Comparison of ENCODE assay signal across 8 cellular contexts in the genomic region with DNA sequence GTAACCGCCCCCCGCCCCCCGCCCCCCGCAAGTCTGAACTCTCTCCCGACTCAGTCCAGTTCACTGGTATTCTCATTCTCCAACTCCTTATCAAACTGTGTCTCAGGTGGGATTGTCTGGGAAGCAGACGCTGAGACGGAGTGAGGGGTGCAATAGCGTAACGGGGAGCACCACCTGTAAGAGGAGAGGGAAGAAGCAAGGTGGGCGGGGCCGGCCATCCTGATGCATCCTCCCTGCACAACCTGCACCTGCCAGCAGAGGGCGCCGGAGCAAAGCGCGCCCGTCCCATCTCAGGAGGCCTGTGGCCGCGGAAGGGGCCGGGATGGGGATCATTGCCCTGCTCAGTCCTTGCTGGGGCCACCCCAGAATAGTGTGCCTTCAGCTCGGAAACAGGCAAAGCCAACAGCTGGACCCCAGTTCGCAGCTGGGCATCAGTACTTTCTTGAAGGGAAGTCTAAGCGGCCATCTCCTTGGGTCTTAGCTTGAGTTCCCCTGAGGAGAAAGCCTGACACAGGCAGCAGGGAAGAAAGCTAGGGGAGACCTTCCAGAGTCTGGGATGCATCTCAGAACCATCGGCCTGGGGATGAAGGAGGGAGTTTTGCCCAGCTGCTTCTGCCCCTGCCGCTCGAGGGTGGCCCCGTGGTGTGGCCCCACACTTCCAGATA.
DNase-seq lines count a peak whose midpoint lies in the region; ATAC-seq, FAIRE-seq and TF ChIP-seq lines count a peak whose summit lies in the region.

No MANE protein-coding gene starts in this region.

- H3K36me3 ChIP-seq in A673 (ENCODE audit: insufficient read depth, low read length, poor library complexity, severe bottlenecking) (no peaks in the 10 kb centered on the region), adipocyte (ENCODE audit: control insufficient read depth, insufficient read depth, low read length, severe bottlenecking) (no peaks in the 10 kb centered on the region), iPS-20b (ENCODE audit: insufficient read depth, low read depth, low read length) (no peaks in the 10 kb centered on the region)

- TF ChIP-seq CTCF in A673 (conservative IDR thresholded peaks at IDR 0.05; ENCODE audit: low read depth, low read length): peak; percentile 96

- no peak for ATAC-seq in HG03039 (IDR thresholded peaks at IDR 0.05; ENCODE audit: unreplicated experiment)

- no TSS peak for BruUV-seq in A673 (replicated peaks; lab: Mats Ljungman, UMichigan)

- no peaks in the 10 kb centered on the region for H3K27me3 ChIP-seq in A673 (replicated peaks; ENCODE audit: insufficient read depth, low read depth, low read length, poor library complexity)
- peaks cover 26% of the 10 kb centered on the region for H3K27me3 ChIP-seq in adipocyte (replicated peaks; ENCODE audit: control insufficient read depth, insufficient read depth, low read length)
- H3K27me3 ChIP-seq in iPS-20b (ENCODE audit: insufficient read depth, low read length): peaks cover 58% of the 10 kb centered on the region

- H3K9me3 ChIP-seq in A673 (ENCODE audit: low read depth, low read length, poor library complexity, severe bottlenecking) (no peaks in the 10 kb centered on the region), adipocyte (ENCODE audit: control insufficient read depth, low read length) (no peaks in the 10 kb centered on the region), iPS-20b (ENCODE audit: insufficient read depth, low read depth, low read length) (no peaks in the 10 kb centered on the region)

- H3K9ac ChIP-seq in adipocyte (ENCODE audit: low read length) (no peak overlapping the region), iPS-20b (ENCODE audit: low read depth, low read length) (no peak overlapping the region)

- POLR2A ChIA-PET in A673 (lab: Charles Lee; ENCODE audit: low non-redundant PET): no interaction called here

- H3K27ac ChIP-seq in A673 (ENCODE audit: low read depth, low read length, poor library complexity, severe bottlenecking): no peak overlapping the region
- H3K27ac ChIP-seq in iPS-20b (ENCODE audit: low read length): no peak overlapping the region

- H3K4me3 ChIP-seq in A673 (ENCODE audit: low read depth, low read length, poor library complexity, severe bottlenecking): no peak overlapping the region
- H3K4me3 ChIP-seq in adipocyte (ENCODE audit: low read length): no peak overlapping the region
- peak overlapping the region; percentile 63; the same call in 1 of the 2 replicates for H3K4me3 ChIP-seq in iPS-20b (ENCODE audit: low read length)

- intact Hi-C loops in A673 (cut with micrococcal nuclease; ENCODE audit: unreplicated experiment): no loop called here

- peak; percentile 71 for DNase-seq in A673 (ENCODE audit: low spot score)
- peak; percentile 42 for DNase-seq in GM18507 (ENCODE audit: extremely low spot score, insufficient read length, low read depth)
- peak; percentile 51 for DNase-seq in HuH-7.5 (ENCODE audit: low spot score)
- DNase-seq in SW480 (ENCODE audit: low spot score): peak; percentile 68
- peak; percentile 70 for DNase-seq in adipocyte (ENCODE audit: low read depth)
- peak; percentile 71 to 77 for DNase-seq in stimulated activated CD4-positive, alpha-beta T cell treated with anti-CD3 and anti-CD28 coated beads, Interleukin-2, amount 100 ng/mL, for 48 hours

- CTCF ChIA-PET in A673 (lab: Charles Lee): interaction anchor here (0.5 to 0.6 kb wide), 2 partner anchors 8 to 359 kb away, joined by 4 to 9 read pairs; no protein-coding TSS in a partner anchor

- H3K4me1 ChIP-seq in A673 (ENCODE audit: insufficient read depth, low read length, poor library complexity, severe bottlenecking) (peaks cover 5% of the 10 kb centered on the region), adipocyte (ENCODE audit: control insufficient read depth, insufficient read depth, low read length) (peaks cover 2% of the 10 kb centered on the region), iPS-20b (ENCODE audit: insufficient read depth, low read length) (peaks cover 11% of the 10 kb centered on the region; the same call in 1 of the 2 replicates)

- FAIRE-seq in GM18507 (lab: Jason Lieb, UNC): peak; percentile 86
